Comparison of ENCODE assay signal across 9 cellular contexts in the genomic region with DNA sequence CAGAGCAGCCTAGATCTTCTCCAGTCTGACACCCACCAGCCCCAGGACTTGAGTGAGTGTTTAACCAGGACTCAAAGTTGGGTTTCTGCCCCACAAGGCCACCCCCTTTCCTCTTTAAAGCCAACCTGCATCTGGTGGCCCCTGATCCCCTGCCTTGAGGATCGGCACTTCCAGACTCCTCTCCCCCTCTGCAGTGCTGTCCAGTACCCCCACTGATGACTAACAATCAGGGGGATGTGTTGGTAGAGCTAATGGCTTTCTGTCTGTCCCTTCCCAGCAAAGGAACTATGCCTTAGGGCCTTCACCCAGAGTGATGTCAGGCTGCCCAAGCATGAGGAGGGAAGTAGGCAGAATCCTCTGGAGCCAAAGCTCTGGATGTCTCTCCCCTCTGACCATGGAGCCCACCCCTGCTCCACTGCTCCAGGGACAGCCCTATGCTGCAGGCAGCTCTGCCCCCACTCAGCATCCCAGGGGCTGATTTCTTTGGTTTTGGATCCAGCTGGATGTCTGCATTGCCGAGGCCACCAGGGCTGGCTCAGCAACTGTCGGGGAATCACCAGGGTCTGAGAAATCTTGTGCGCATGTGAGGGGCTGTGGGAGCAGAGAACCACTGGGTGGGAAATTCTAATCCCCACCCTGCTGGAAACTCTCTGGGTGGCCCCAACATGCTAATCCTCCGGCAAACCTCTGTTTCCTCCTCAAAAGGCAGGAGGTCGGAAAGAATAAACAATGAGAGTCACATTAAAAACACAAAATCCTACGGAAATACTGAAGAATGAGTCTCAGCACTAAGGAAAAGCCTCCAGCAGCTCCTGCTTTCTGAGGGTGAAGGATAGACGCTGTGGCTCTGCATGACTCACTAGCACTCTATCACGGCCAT. TPM values are rescaled to one million over a fixed set of nuclear protein-coding genes. Genes with fewer than 3 reads are reported as not detected.
DNase-seq lines count a peak whose midpoint lies in the region; ATAC-seq, FAIRE-seq and TF ChIP-seq lines count a peak whose summit lies in the region.
"Had no signal": no experiment of that assay in that cellular context is flagged by ENCODE, and none has a peak within 500 bp of the region (broad histone marks: within the 10 kb centered on the region; RNA-seq: fewer than 3 reads in every experiment).

No MANE protein-coding gene starts in this region.

- H3K4me3 Mint-ChIP-seq in activated CD8-positive, alpha-beta memory T cell treated with anti-CD3 and anti-CD28 coated beads, Interleukin-2, amount 10 ng/mL, durations not matched to agents 7 days and 5 days = peak overlapping the region; percentile 73

- H3K9me3 ChIP-seq in small intestine (ENCODE audit: control insufficient read depth, low read depth) (no peaks in the 10 kb centered on the region), WERI-Rb-1 (ENCODE audit: severe bottlenecking) (no peaks in the 10 kb centered on the region)

- no peak for TF ChIP-seq CTCF in foreskin fibroblast (IDR thresholded peaks at IDR 0.05; ENCODE audit: low read depth, low read length)
- TF ChIP-seq CTCF in WERI-Rb-1 (IDR thresholded peaks at IDR 0.05; ENCODE audit: low read depth, low read length) = no peak

- H3K4me3 ChIP-seq in foreskin fibroblast (ENCODE audit: low read depth in 1 of 2, low read length in 2 of 2) (no peak overlapping the region), small intestine (ENCODE audit: low read depth in 1 of 2, low read length in 2 of 2) (no peak overlapping the region), WERI-Rb-1 (ENCODE audit: low read depth, low read length) (no peak overlapping the region)

- peak; percentile 72 for FAIRE-seq in H54 (lab: Jason Lieb, UNC)
- no peak for FAIRE-seq in small intestine (lab: Jason Lieb, UNC)
- FAIRE-seq: GM19239 had no signal

- peaks cover 0 to 4% of the 10 kb centered on the region in 2 donors for H3K36me3 ChIP-seq in small intestine (ENCODE audit: control insufficient read depth in 2 of 2, insufficient read depth in 2 of 2, low read length in 2 of 2)
- no peaks in the 10 kb centered on the region for H3K36me3 ChIP-seq in WERI-Rb-1

- 50 to 68% (median 60%) methylated on average over 9 of the region's 9 CpGs for WGBS in small intestine, 3 donors

- peak overlapping the region; percentile 99 for H3K27ac Mint-ChIP-seq in activated CD8-positive, alpha-beta memory T cell treated with anti-CD3 and anti-CD28 coated beads, Interleukin-2, amount 10 ng/mL, durations not matched to agents 7 days and 5 days

- H3K4me1 Mint-ChIP-seq in activated CD8-positive, alpha-beta memory T cell treated with anti-CD3 and anti-CD28 coated beads, Interleukin-2, amount 10 ng/mL, durations not matched to agents 7 days and 5 days = peaks cover 96% of the 10 kb centered on the region

- no peaks in the 10 kb centered on the region for H3K4me1 ChIP-seq in small intestine (ENCODE audit: control insufficient read depth in 2 of 2, insufficient read depth in 1 of 2, low read depth in 1 of 2, low read length in 1 of 2)

- peaks cover 95% of the 10 kb centered on the region for H3K36me3 Mint-ChIP-seq in activated CD8-positive, alpha-beta memory T cell treated with anti-CD3 and anti-CD28 coated beads, Interleukin-2, amount 10 ng/mL, durations not matched to agents 7 days and 5 days

- no peak for DNase-seq in H54 (ENCODE audit: insufficient read length, low spot score)
- DNase-seq in activated CD8-positive, alpha-beta memory T cell treated with anti-CD3 and anti-CD28 coated beads, Interleukin-2, amount 10 ng/mL, durations not matched to agents 7 days and 5 days = peak; percentile 59
- peak; percentile 83 to 89 for DNase-seq in foreskin fibroblast
- no peak for DNase-seq in small intestine
- DNase-seq in SKM-1 treated with dmso at 0.1 percent for 144 hours (lab: John Stamatoyannopoulos, UW; ENCODE audit: unreplicated experiment) = no peak
- no peak for DNase-seq in WERI-Rb-1
- no peak for DNase-seq in NCI-H1092 treated with DMSO at 0.1 percent for 48 hours (lab: John Stamatoyannopoulos, UW)
- DNase-seq in NOMO-1 (lab: John Stamatoyannopoulos, UW; ENCODE audit: unreplicated experiment in 2 of 2) = no peak

- H3K27ac ChIP-seq in small intestine (ENCODE audit: low read depth in 1 of 2, low read length in 1 of 2) (peak overlapping the region; percentile 6 to 79), WERI-Rb-1 (no peak overlapping the region)

- no peaks in the 10 kb centered on the region for H3K9me3 Mint-ChIP-seq in activated CD8-positive, alpha-beta memory T cell treated with anti-CD3 and anti-CD28 coated beads, Interleukin-2, amount 10 ng/mL, durations not matched to agents 7 days and 5 days (ENCODE audit: low read depth)

- no peaks in the 10 kb centered on the region for H3K27me3 Mint-ChIP-seq in activated CD8-positive, alpha-beta memory T cell treated with anti-CD3 and anti-CD28 coated beads, Interleukin-2, amount 10 ng/mL, durations not matched to agents 7 days and 5 days

- H3K27me3 ChIP-seq in small intestine (ENCODE audit: control insufficient read depth in 2 of 2, insufficient read depth in 2 of 2, low read length in 2 of 2) = no peaks in the 10 kb centered on the region
- no peaks in the 10 kb centered on the region for H3K27me3 ChIP-seq in WERI-Rb-1 (ENCODE audit: insufficient read depth, low read depth, severe bottlenecking)

- TF ChIP-seq POLR2A in H54 (IDR thresholded peaks at IDR 0.05; ENCODE audit: low read depth, low read length) = no peak

- ATAC-seq in activated CD8-positive, alpha-beta memory T cell treated with anti-CD3 and anti-CD28 coated beads, Interleukin-2, amount 10 ng/mL, durations not matched to agents 7 days and 5 days = no peak

- CTCF ChIA-PET in activated CD8-positive, alpha-beta memory T cell treated with anti-CD3 and anti-CD28 coated beads, Interleukin-2, amount 10 ng/mL, durations not matched to agents 7 days and 5 days (lab: Charles Lee) = interaction anchor here (1.1 to 18.6 kb wide), 9 partner anchors 7 to 26 kb away, joined by 3 to 642 read pairs (median 5); no protein-coding TSS in a partner anchor

RNA-seq across cellular contexts. Expression of a gene that starts 42.9 kb away (rescaled TPM):
- total RNA-seq in activated CD8-positive, alpha-beta memory T cell treated with anti-CD3 and anti-CD28 coated beads, Interleukin-2, amount 10 ng/mL, durations not matched to agents 7 days and 5 days = 100 to 1,000 TPM; 115 to 185 TPM
- polyA plus RNA-seq in small intestine = 100 to 1,000 TPM; 147 to 313 (median 249) TPM

RNA-seq across cellular contexts. Expression of a gene that starts 52.0 kb away (rescaled TPM):
- total RNA-seq in activated CD8-positive, alpha-beta memory T cell treated with anti-CD3 and anti-CD28 coated beads, Interleukin-2, amount 10 ng/mL, durations not matched to agents 7 days and 5 days = 10 to 100 TPM; 11.8 to 13.8 TPM
- 10 to 100 TPM; 11.5 to 38.7 (median 24.6) TPM for polyA plus RNA-seq in small intestine

Comparison
In these comparisons a context has a peak if more than half of its experiments do, and no peak if none do; other contexts are left out.
1. DNase-seq: peak in activated CD8-positive, alpha-beta memory T cell treated with anti-CD3 and anti-CD28 coated beads, Interleukin-2, amount 10 ng/mL, durations not matched to agents 7 days and 5 days (single experiment) and foreskin fibroblast (2 of 2); none in H54 (single experiment), small intestine (single experiment), SKM-1 treated with dmso at 0.1 percent for 144 hours (single experiment), WERI-Rb-1 (single experiment), NCI-H1092 treated with DMSO at 0.1 percent for 48 hours (single experiment) and NOMO-1 (0 of 2).